6 cellular contexts compared by ENCODE assay signal in genomic region chr20:48934273-48934877, GRCh38. TPM values are rescaled to one million over a fixed set of nuclear protein-coding genes. Genes with fewer than 3 reads are reported as not detected.
A peak's percentile ranks its signal among the peaks of the same experiment; 100 is the strongest.
DNase-seq lines count a peak whose midpoint lies in the region; ATAC-seq and TF ChIP-seq lines count a peak whose summit lies in the region.
"Not testable (repeated sequence)": the region's sequence is repeated elsewhere in the genome, so short reads cannot be mapped to it uniquely, and the experiment has no call there.

No MANE protein-coding gene starts in this region.

- peak overlapping the region; percentile 16 for H3K27ac Mint-ChIP-seq in activated naive CD8-positive, alpha-beta T cell treated with anti-CD3 and anti-CD28 coated beads, Interleukin-2, amount 10 ng/mL, durations not matched to agents 7 days and 5 days
- H3K27ac Mint-ChIP-seq in endothelial cell (ENCODE audit: unreplicated experiment) (peak overlapping the region; percentile 28), progenitor cell of endocrine pancreas (peak overlapping the region; percentile 46)
- peak overlapping the region in 9 of 10 donors; percentile 0 to 85 (median 44) for H3K27ac Mint-ChIP-seq in naive thymus-derived CD8-positive, alpha-beta T cell

- peaks cover 10% of the 10 kb centered on the region for H3K4me1 Mint-ChIP-seq in activated naive CD8-positive, alpha-beta T cell treated with anti-CD3 and anti-CD28 coated beads, Interleukin-2, amount 10 ng/mL, durations not matched to agents 7 days and 5 days
- H3K4me1 Mint-ChIP-seq in endothelial cell (ENCODE audit: unreplicated experiment) (peaks cover 13% of the 10 kb centered on the region), progenitor cell of endocrine pancreas (ENCODE audit: low read depth) (peaks cover 11% of the 10 kb centered on the region)
- H3K4me1 Mint-ChIP-seq in naive thymus-derived CD8-positive, alpha-beta T cell: peaks cover 18 to 46% (median 37%) of the 10 kb centered on the region in 4 donors

- H3K4me1 ChIP-seq in HEK293 (ENCODE audit: control insufficient read depth, insufficient read depth, low read length): not testable (repeated sequence)

- H3K27me3 ChIP-seq in WERI-Rb-1 (ENCODE audit: insufficient read depth, low read depth, severe bottlenecking): not testable (repeated sequence)

- CTCF ChIA-PET in HEK293 (lab: Yijun Ruan, JAX): not testable (repeated sequence)

- H3K4me3 ChIP-seq in HEK293 (ENCODE audit: low read depth, low read length); WERI-Rb-1 (ENCODE audit: low read depth, low read length): not testable (repeated sequence)

- DNase-seq in WERI-Rb-1; activated naive CD8-positive, alpha-beta T cell treated with anti-CD3 and anti-CD28 coated beads, Interleukin-2, amount 10 ng/mL, durations not matched to agents 7 days and 5 days; endothelial cell (ENCODE audit: low spot score); naive thymus-derived CD8-positive, alpha-beta T cell; progenitor cell of endocrine pancreas (ENCODE audit: low spot score, unreplicated experiment): not testable (repeated sequence)

- not testable (repeated sequence) for H3K27me3 Mint-ChIP-seq in activated naive CD8-positive, alpha-beta T cell treated with anti-CD3 and anti-CD28 coated beads, Interleukin-2, amount 10 ng/mL, durations not matched to agents 7 days and 5 days; endothelial cell (ENCODE audit: unreplicated experiment); naive thymus-derived CD8-positive, alpha-beta T cell; progenitor cell of endocrine pancreas

- H3K9me3 Mint-ChIP-seq in activated naive CD8-positive, alpha-beta T cell treated with anti-CD3 and anti-CD28 coated beads, Interleukin-2, amount 10 ng/mL, durations not matched to agents 7 days and 5 days; endothelial cell (ENCODE audit: unreplicated experiment); naive thymus-derived CD8-positive, alpha-beta T cell; progenitor cell of endocrine pancreas (ENCODE audit: low read depth): not testable (repeated sequence)

- not testable (repeated sequence) for H3K27ac ChIP-seq in HEK293 (ENCODE audit: extremely low read depth, low read depth, low read length)
- H3K27ac ChIP-seq in WERI-Rb-1: peak overlapping the region; percentile 74

- ATAC-seq in activated naive CD8-positive, alpha-beta T cell treated with anti-CD3 and anti-CD28 coated beads, Interleukin-2, amount 10 ng/mL, durations not matched to agents 7 days and 5 days (ENCODE audit: low read depth); naive thymus-derived CD8-positive, alpha-beta T cell: not testable (repeated sequence)

- not testable (repeated sequence) for TF ChIP-seq CTCF in HEK293 (tag by site-specific recombination; IDR thresholded peaks at IDR 0.05); WERI-Rb-1 (IDR thresholded peaks at IDR 0.05; ENCODE audit: low read depth, low read length); endothelial cell (IDR thresholded peaks at IDR 0.05; ENCODE audit: unreplicated experiment); progenitor cell of endocrine pancreas (IDR thresholded peaks at IDR 0.05; ENCODE audit: unreplicated experiment)

- H3K9me3 ChIP-seq in HEK293 (ENCODE audit: control insufficient read depth, insufficient read depth, low read depth, low read length); WERI-Rb-1 (ENCODE audit: severe bottlenecking): not testable (repeated sequence)

- not testable (repeated sequence) for H3K36me3 Mint-ChIP-seq in activated naive CD8-positive, alpha-beta T cell treated with anti-CD3 and anti-CD28 coated beads, Interleukin-2, amount 10 ng/mL, durations not matched to agents 7 days and 5 days; endothelial cell (ENCODE audit: low read depth, unreplicated experiment); naive thymus-derived CD8-positive, alpha-beta T cell
- H3K36me3 Mint-ChIP-seq in progenitor cell of endocrine pancreas (ENCODE audit: insufficient read depth): peaks cover 12% of the 10 kb centered on the region

- not testable (repeated sequence) for H3K4me3 Mint-ChIP-seq in activated naive CD8-positive, alpha-beta T cell treated with anti-CD3 and anti-CD28 coated beads, Interleukin-2, amount 10 ng/mL, durations not matched to agents 7 days and 5 days; naive thymus-derived CD8-positive, alpha-beta T cell; progenitor cell of endocrine pancreas (ENCODE audit: low read depth)
- peak overlapping the region; percentile 43 for H3K4me3 Mint-ChIP-seq in endothelial cell (ENCODE audit: unreplicated experiment)

- not testable (repeated sequence) for H3K36me3 ChIP-seq in HEK293 (ENCODE audit: control insufficient read depth in 2 of 2, insufficient read depth in 1 of 2, low read length in 2 of 2); WERI-Rb-1

- POLR2A ChIA-PET in HEK293 (lab: Yijun Ruan, JAX); activated naive CD8-positive, alpha-beta T cell treated with anti-CD3 and anti-CD28 coated beads, Interleukin-2, amount 10 ng/mL, durations not matched to agents 7 days and 5 days (lab: Charles Lee); naive thymus-derived CD8-positive, alpha-beta T cell (lab: Charles Lee): not testable (repeated sequence)

TF ChIP-seq in HEK293, 187 proteins besides CTCF, POLR2A, EP300 and RAD21:
- peak; percentile 91 for TF ChIP-seq ZNF146 (tag by site-specific recombination; IDR thresholded peaks at IDR 0.05)
- TF ChIP-seq ZNF341 (tag by site-specific recombination; IDR thresholded peaks at IDR 0.05; ENCODE audit: low read depth): peak; percentile 54
TF ChIP-seq in HEK293: peak in this region for 2; not testable (repeated sequence) for 185.

RNA-seq across cellular contexts. Expression of gene ARFGEF2, which starts 12.9 kb away (rescaled TPM):
- 10 to 100 TPM; 19.8 to 20.6 TPM for total RNA-seq in activated naive CD8-positive, alpha-beta T cell treated with anti-CD3 and anti-CD28 coated beads, Interleukin-2, amount 10 ng/mL, durations not matched to agents 7 days and 5 days
- total RNA-seq in endothelial cell (ENCODE audit: unreplicated experiment) (20.3 TPM), progenitor cell of endocrine pancreas (22.9 and 24.6 TPM in 2 replicates)
- 10 to 100 TPM; 28.3 to 37.0 TPM for total RNA-seq in naive thymus-derived CD8-positive, alpha-beta T cell
- 10 to 100 TPM in 2 of 3 donors, 1 to 10 TPM in 1; 9.4 to 12.5 (median 10.8) TPM for polyA plus RNA-seq in naive thymus-derived CD8-positive, alpha-beta T cell
